ENCODE assay signal across 8 cellular contexts in the genomic region with DNA sequence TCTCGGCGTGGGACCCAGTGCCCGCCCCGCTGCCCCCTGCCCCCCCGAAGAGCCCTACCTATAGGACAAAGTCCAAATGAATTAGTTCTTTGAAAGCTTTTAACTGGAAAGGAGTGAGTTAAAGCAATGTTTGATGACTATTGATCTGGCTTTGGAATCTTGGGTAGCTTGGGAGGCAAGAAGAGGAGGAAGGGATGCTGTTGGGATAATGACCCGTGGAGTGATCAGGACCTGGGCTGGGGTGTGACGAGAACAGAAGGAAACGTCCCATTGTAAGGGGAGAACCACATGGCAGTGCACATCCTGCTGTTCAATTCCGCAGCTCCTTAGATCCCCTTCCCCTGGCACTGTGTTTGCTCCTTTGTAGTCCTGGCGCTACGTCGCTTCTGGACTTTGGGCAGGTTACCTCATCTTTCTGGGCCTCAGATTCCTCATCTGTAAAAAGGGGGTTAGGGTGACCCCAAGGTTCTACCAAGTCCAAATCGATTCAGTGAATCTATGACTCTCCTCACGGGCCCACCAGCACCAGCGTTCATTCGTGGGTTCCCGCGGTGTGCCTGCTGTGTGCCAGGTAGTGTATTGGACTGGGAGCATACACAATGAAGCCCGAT. TPM values are rescaled to one million over a fixed set of nuclear protein-coding genes. Genes with fewer than 3 reads are reported as not detected.
DNase-seq lines count a peak whose midpoint lies in the region; ATAC-seq, FAIRE-seq and TF ChIP-seq lines count a peak whose summit lies in the region.

No MANE protein-coding gene starts in this region.

- TF ChIP-seq CTCF in keratinocyte (optimal IDR thresholded peaks at IDR 0.05 in 1 of 3, IDR thresholded peaks at IDR 0.05 in 1 of 3, conservative IDR thresholded peaks at IDR 0.05 in 1 of 3; ENCODE audit: extremely low read depth in 1 of 3, insufficient read depth in 2 of 3, low read length in 3 of 3): no peak

- peak overlapping the region; percentile 20 for H2AFZ ChIP-seq in ACC112 (ENCODE audit: low read length, unreplicated experiment)
- peak overlapping the region; percentile 65 for H2AFZ ChIP-seq in keratinocyte (ENCODE audit: control insufficient read depth, low read length)

- H4K20me1 ChIP-seq in keratinocyte (ENCODE audit: control insufficient read depth, extremely low read depth, insufficient read depth, low read length): no peaks in the 10 kb centered on the region

- ATAC-seq in HG02623 (IDR thresholded peaks at IDR 0.05; ENCODE audit: unreplicated experiment): no peak

- H3K27me3 ChIP-seq in ACC112 (ENCODE audit: insufficient read depth, low read length) (no peaks in the 10 kb centered on the region), HUES48 (ENCODE audit: control insufficient read depth, insufficient read depth, low read length) (peaks cover 12% of the 10 kb centered on the region), adipocyte (replicated peaks; ENCODE audit: control insufficient read depth, insufficient read depth, low read length) (no peaks in the 10 kb centered on the region), keratinocyte (ENCODE audit: control insufficient read depth, extremely low read depth, insufficient read depth, low read length) (peaks cover 3% of the 10 kb centered on the region)

- FAIRE-seq in keratinocyte (lab: Jason Lieb, UNC): no peak

- H3K27ac ChIP-seq in ACC112 (ENCODE audit: low read depth, low read length) (peak overlapping the region; percentile 87), HUES48 (ENCODE audit: low read depth, low read length) (peak overlapping the region; percentile 55), keratinocyte (ENCODE audit: control insufficient read depth, insufficient read depth, low read length) (no peak overlapping the region)

- H3K36me3 ChIP-seq in ACC112 (ENCODE audit: insufficient read depth, low read length) (no peaks in the 10 kb centered on the region), HUES48 (ENCODE audit: control insufficient read depth, insufficient read depth, low read length) (no peaks in the 10 kb centered on the region), adipocyte (ENCODE audit: control insufficient read depth, insufficient read depth, low read length, severe bottlenecking) (no peaks in the 10 kb centered on the region), keratinocyte (ENCODE audit: control insufficient read depth in 2 of 2, extremely low read depth in 1 of 2, insufficient read depth in 2 of 2, low read length in 2 of 2) (no peaks in the 10 kb centered on the region)

- H3K4me1 ChIP-seq in ACC112 (ENCODE audit: control insufficient read depth, insufficient read depth, low read length, unreplicated experiment) (peaks cover 20% of the 10 kb centered on the region), HUES48 (ENCODE audit: control insufficient read depth, insufficient read depth, low read length) (peaks cover 25% of the 10 kb centered on the region), adipocyte (ENCODE audit: control insufficient read depth, insufficient read depth, low read length) (peaks cover 27% of the 10 kb centered on the region), keratinocyte (ENCODE audit: control insufficient read depth, extremely low read depth, insufficient read depth, low read length) (peaks cover 17% of the 10 kb centered on the region)

- H3K9ac ChIP-seq in HUES48 (ENCODE audit: low read depth, low read length) (peak overlapping the region; percentile 51), adipocyte (ENCODE audit: low read length) (peak overlapping the region; percentile 96), keratinocyte (ENCODE audit: control insufficient read depth, extremely low read depth, insufficient read depth, low read length) (peak overlapping the region; percentile 93)

- peak overlapping the region; percentile 65 for H3K4me2 ChIP-seq in keratinocyte (ENCODE audit: control insufficient read depth, extremely low read depth, insufficient read depth, low read depth, low read length)

- dilution Hi-C loops in keratinocyte (cut with MboI; ENCODE audit: extremely low pct_ligation_motif_present, low sequenced_read_pairs): no loop called here

- H3K9me1 ChIP-seq in keratinocyte (ENCODE audit: control insufficient read depth, extremely low read depth, insufficient read depth, low read length): no peaks in the 10 kb centered on the region

- peak overlapping the region; percentile 84 for H3K4me3 ChIP-seq in ACC112 (ENCODE audit: low read depth, low read length)
- H3K4me3 ChIP-seq in HUES48 (ENCODE audit: low read depth, low read length): peak overlapping the region; percentile 76
- H3K4me3 ChIP-seq in adipocyte (ENCODE audit: low read length): peak overlapping the region; percentile 93
- H3K4me3 ChIP-seq in keratinocyte (ENCODE audit: control insufficient read depth in 2 of 3, extremely low read depth in 1 of 3, insufficient read depth in 2 of 3, low read depth in 1 of 3, low read length in 3 of 3): peak overlapping the region; percentile 68 to 84 (median 83)

- H3K79me2 ChIP-seq in ACC112 (ENCODE audit: control insufficient read depth, insufficient read depth, low read length, unreplicated experiment): peaks cover 31% of the 10 kb centered on the region
- H3K79me2 ChIP-seq in keratinocyte (ENCODE audit: control insufficient read depth, insufficient read depth, low read length): peaks cover 21% of the 10 kb centered on the region

- H3K9me3 ChIP-seq in HUES48 (ENCODE audit: control insufficient read depth, insufficient read depth, low read length) (peaks cover 4% of the 10 kb centered on the region; the same call in 1 of the 2 replicates), adipocyte (ENCODE audit: control insufficient read depth, low read length) (no peaks in the 10 kb centered on the region), keratinocyte (ENCODE audit: control insufficient read depth, low read depth, low read length) (no peaks in the 10 kb centered on the region)

- DNase-seq in adipocyte (ENCODE audit: low read depth) (no peak), keratinocyte (ENCODE audit: low read depth, low spot score) (no peak), HT-29 (ENCODE audit: low spot score) (no peak), NK-92 (lab: John Stamatoyannopoulos, UW; ENCODE audit: unreplicated experiment) (no peak)
- peak; percentile 10 for DNase-seq in stimulated activated CD4-positive, alpha-beta T cell treated with anti-CD3 and anti-CD28 coated beads, Interleukin-4, amount 100 ng/mL, for 24 hours

RNA-seq across cellular contexts. Expression of a gene that starts 0.9 kb away (rescaled TPM):
- 7.2 to 15.4 TPM (median 8.4 TPM) in 3 replicates for polyA plus RNA-seq in keratinocyte
- 26.6 TPM for polyA plus RNA-seq in keratinocyte (2011; ENCODE audit: low read depth)
- polyA plus RNA-seq in keratinocyte (2011; cell fraction: cytosol; rRNA removed): 7.1 and 13.2 TPM in 2 replicates
- polyA plus RNA-seq in keratinocyte (2011; cell fraction: nucleus; rRNA removed): 6.8 and 13.4 TPM in 2 replicates
- polyA plus RNA-seq in keratinocyte (2012; ENCODE audit: low replicate concordance): 10.2 and 10.5 TPM in 2 replicates
- 3.5 to 14.0 TPM (median 13.1 TPM) in 3 replicates for polyA minus RNA-seq in keratinocyte
- 17.5 TPM for polyA minus RNA-seq in keratinocyte (2011; cell fraction: cytosol; rRNA and poly(A)+ RNA removed)
- polyA minus RNA-seq in keratinocyte (2011; cell fraction: nucleus; rRNA and poly(A)+ RNA removed): 3.1 and 14.8 TPM in 2 replicates
- 12.7 and 13.1 TPM in 2 replicates for total RNA-seq in HT-29 (2014; rRNA removed; shearing (Covaris generic))

RNA-seq across cellular contexts. Expression of a gene that starts 59.1 kb away (rescaled TPM):
- polyA plus RNA-seq in keratinocyte: not detected in 3 replicates
- not detected for polyA plus RNA-seq in keratinocyte (2011; ENCODE audit: low read depth)
- not detected in 2 replicates for polyA plus RNA-seq in keratinocyte (2011; cell fraction: cytosol; rRNA removed)
- polyA plus RNA-seq in keratinocyte (2011; cell fraction: nucleus; rRNA removed): not detected in 2 replicates
- not detected in 2 replicates for polyA plus RNA-seq in keratinocyte (2012; ENCODE audit: low replicate concordance)
- not detected in 3 replicates for polyA minus RNA-seq in keratinocyte
- not detected for polyA minus RNA-seq in keratinocyte (2011; cell fraction: cytosol; rRNA and poly(A)+ RNA removed)
- not detected in 2 replicates for polyA minus RNA-seq in keratinocyte (2011; cell fraction: nucleus; rRNA and poly(A)+ RNA removed)
- not detected in 2 replicates for total RNA-seq in HT-29 (2014; rRNA removed; shearing (Covaris generic))
